ENCODE assay signal across 12 cellular contexts in the genomic region with DNA sequence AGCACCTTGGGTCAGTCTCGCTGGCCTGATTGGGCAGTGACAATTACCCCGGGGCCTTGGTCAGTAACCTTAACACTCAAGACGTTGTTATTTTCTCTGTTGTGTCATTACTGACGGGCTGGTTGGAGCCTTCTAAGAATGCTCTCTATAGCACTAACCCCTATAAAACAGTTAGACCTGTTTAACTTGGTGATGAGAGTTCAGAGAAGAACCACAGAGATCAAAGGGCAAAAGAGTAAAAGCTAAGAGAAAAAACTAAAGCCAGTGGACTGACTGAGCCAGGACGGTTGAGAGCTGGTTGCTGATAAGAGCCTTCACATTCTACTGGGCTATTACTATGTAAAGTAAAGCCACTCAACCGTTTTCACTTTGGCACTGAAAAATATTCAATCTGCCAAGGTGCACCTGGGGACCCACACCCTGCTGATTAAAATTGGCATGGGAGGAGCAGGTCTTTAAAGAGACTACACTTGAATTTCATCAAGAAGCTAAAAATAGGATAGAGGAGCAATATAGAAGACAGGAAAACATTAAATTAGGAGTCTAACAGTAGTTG. TPM values are rescaled to one million over a fixed set of nuclear protein-coding genes. Genes with fewer than 3 reads are reported as not detected.
DNase-seq lines count a peak whose midpoint lies in the region; ATAC-seq and TF ChIP-seq lines count a peak whose summit lies in the region.
"Had no signal": no experiment of that assay in that cellular context is flagged by ENCODE, and none has a peak within 500 bp of the region (broad histone marks: within the 10 kb centered on the region; RNA-seq: fewer than 3 reads in every experiment).

No MANE protein-coding gene starts in this region.

- TF ChIP-seq POLR2A in upper lobe of left lung (IDR thresholded peaks at IDR 0.05) (no peak), GM18505 (IDR thresholded peaks at IDR 0.05; ENCODE audit: borderline replicate concordance, extremely low read depth, insufficient read depth, insufficient read length) (no peak)

- TF ChIP-seq EP300 in upper lobe of left lung (IDR thresholded peaks at IDR 0.05): no peak

- H3K27ac ChIP-seq in heart right ventricle (peak overlapping the region in 6 of 10 donors; percentile 5 to 74 (median 27)), upper lobe of left lung (peak overlapping the region in 1 of 4 donors; percentile 38)

- no peaks in the 10 kb centered on the region for H3K27me3 ChIP-seq in heart right ventricle
- no peaks in the 10 kb centered on the region for H3K27me3 ChIP-seq in upper lobe of left lung
- H3K27me3 ChIP-seq: BE2C had no signal

- H3K27ac Mint-ChIP-seq in activated T-cell treated with anti-CD3 and anti-CD28 coated beads, Interleukin-2, amount 50 U/mL, for 72 hours: peak overlapping the region; percentile 25
- H3K27ac Mint-ChIP-seq: stimulated activated naive CD8-positive, alpha-beta T cell treated with anti-CD3 and anti-CD28 coated beads, Interleukin-15, Interleukin-2, amounts not matched to agents 100 ng/mL and 50 ng/mL, for 24 hours had no signal

- H3K4me3 Mint-ChIP-seq in activated T-cell treated with anti-CD3 and anti-CD28 coated beads, Interleukin-2, amount 50 U/mL, for 72 hours: peak overlapping the region in 1 of 2 donors; percentile 42
- H3K4me3 Mint-ChIP-seq: stimulated activated naive CD8-positive, alpha-beta T cell treated with anti-CD3 and anti-CD28 coated beads, Interleukin-15, Interleukin-2, amounts not matched to agents 100 ng/mL and 50 ng/mL, for 24 hours had no signal

- H3K9me3 ChIP-seq in heart right ventricle: peaks cover 0 to 1% (median 0%) of the 10 kb centered on the region in 11 donors
- no peaks in the 10 kb centered on the region for H3K9me3 ChIP-seq in upper lobe of left lung
- H3K9me3 ChIP-seq: BE2C had no signal

- whole genome bisulfite sequencing in heart right ventricle, 2 donors: 49 to 54% methylated on average over 6 of the region's 6 CpGs
- WGBS in upper lobe of left lung, 2 donors: 56 to 69% methylated on average over 6 of the region's 6 CpGs

- no peak for DNase-seq in activated T-cell treated with anti-CD3 and anti-CD28 coated beads, Interleukin-2, amount 50 U/mL, for 72 hours
- DNase-seq in activated T-cell treated with anti-CD3 and anti-CD28 coated beads, Interleukin-2, amount 50 U/mL, for 1 hour: no peak
- DNase-seq in NCI-H345 (lab: John Stamatoyannopoulos, UW): peak; percentile 80
- no peak for DNase-seq in heart right ventricle
- no peak for DNase-seq in upper lobe of left lung
- no peak for DNase-seq in stimulated activated CD4-positive, alpha-beta T cell treated with anti-CD3 and anti-CD28 coated beads, Interleukin-12 subunit alpha, Interleukin-12 subunit beta, amount 100 ng/mL, for 4 hours
- DNase-seq: activated CD4-positive, alpha-beta T cell treated with anti-CD3 and anti-CD28 coated beads, Interleukin-2, amount 50 U/mL, for 4 hours; BE2C; NCI-H82 had no signal

- no peak for ATAC-seq in activated T-cell treated with anti-CD3 and anti-CD28 coated beads, Interleukin-2, amount 50 U/mL, for 72 hours (replicated peaks in 1 of 2)
- ATAC-seq in heart right ventricle (peak in 5 of 8 donors; percentile 40 to 76 (median 50)), upper lobe of left lung (ENCODE audit: low FRiP score in 2 of 2) (peak; percentile 6 to 19), GM18498 (IDR thresholded peaks at IDR 0.05; ENCODE audit: unreplicated experiment) (no peak), GM18505 (IDR thresholded peaks at IDR 0.05; ENCODE audit: unreplicated experiment) (no peak)

- intact Hi-C loops in heart right ventricle (cut with DNase I): no loop called here

- H3K36me3 Mint-ChIP-seq in activated T-cell treated with anti-CD3 and anti-CD28 coated beads, Interleukin-2, amount 50 U/mL, for 72 hours (ENCODE audit: insufficient read depth in 2 of 2): no peaks in the 10 kb centered on the region

- TF ChIP-seq CTCF in heart right ventricle (IDR thresholded peaks at IDR 0.05) (no peak), upper lobe of left lung (IDR thresholded peaks at IDR 0.05) (no peak)

- peaks cover 6% of the 10 kb centered on the region for H3K27me3 Mint-ChIP-seq in activated T-cell treated with anti-CD3 and anti-CD28 coated beads, Interleukin-2, amount 50 U/mL, for 72 hours (ENCODE audit: low read depth)
- H3K27me3 Mint-ChIP-seq: stimulated activated naive CD8-positive, alpha-beta T cell treated with anti-CD3 and anti-CD28 coated beads, Interleukin-15, Interleukin-2, amounts not matched to agents 100 ng/mL and 50 ng/mL, for 24 hours had no signal

- peaks cover 0 to 17% (median 7%) of the 10 kb centered on the region in 9 donors for H3K4me1 ChIP-seq in heart right ventricle
- peaks cover 0 to 15% (median 0%) of the 10 kb centered on the region in 4 donors for H3K4me1 ChIP-seq in upper lobe of left lung
- H3K4me1 ChIP-seq: BE2C had no signal

- H3K36me3 ChIP-seq in heart right ventricle (no peaks in the 10 kb centered on the region), upper lobe of left lung (no peaks in the 10 kb centered on the region)
- H3K36me3 ChIP-seq: BE2C had no signal

- H3K4me1 Mint-ChIP-seq in activated T-cell treated with anti-CD3 and anti-CD28 coated beads, Interleukin-2, amount 50 U/mL, for 72 hours (ENCODE audit: low read depth): peaks cover 23% of the 10 kb centered on the region

- H3K9me3 Mint-ChIP-seq in activated T-cell treated with anti-CD3 and anti-CD28 coated beads, Interleukin-2, amount 50 U/mL, for 72 hours: no peaks in the 10 kb centered on the region
- H3K9me3 Mint-ChIP-seq: stimulated activated naive CD8-positive, alpha-beta T cell treated with anti-CD3 and anti-CD28 coated beads, Interleukin-15, Interleukin-2, amounts not matched to agents 100 ng/mL and 50 ng/mL, for 24 hours had no signal

- no peak overlapping the region for H3K4me3 ChIP-seq in heart right ventricle
- no peak overlapping the region for H3K4me3 ChIP-seq in upper lobe of left lung

RNA-seq across cellular contexts. Expression of gene ITGB1, which starts 13.6 kb away (rescaled TPM):
- total RNA-seq in activated T-cell treated with anti-CD3 and anti-CD28 coated beads, Interleukin-2, amount 50 U/mL, for 72 hours: 10 to 100 TPM; 52.3 to 91.2 TPM
- total RNA-seq in heart right ventricle: 100 to 1,000 TPM; 503 to 713 (median 595) TPM
- 100 to 1,000 TPM; 169 to 828 TPM for polyA plus RNA-seq in heart right ventricle
- total RNA-seq in upper lobe of left lung: 100 to 1,000 TPM in 5 of 6 donors, 10 to 100 TPM in 1; 94.3 to 492 (median 340) TPM

Comparison
In these comparisons a context has a peak if more than half of its experiments do, and no peak if none do; other contexts are left out.
1. ATAC-seq: peak in heart right ventricle (5 of 8) and upper lobe of left lung (2 of 2); none in activated T-cell treated with anti-CD3 and anti-CD28 coated beads, Interleukin-2, amount 50 U/mL, for 72 hours (0 of 2), GM18498 (single experiment) and GM18505 (single experiment).